ENCODE assay signal across 23 cellular contexts in the genomic region with DNA sequence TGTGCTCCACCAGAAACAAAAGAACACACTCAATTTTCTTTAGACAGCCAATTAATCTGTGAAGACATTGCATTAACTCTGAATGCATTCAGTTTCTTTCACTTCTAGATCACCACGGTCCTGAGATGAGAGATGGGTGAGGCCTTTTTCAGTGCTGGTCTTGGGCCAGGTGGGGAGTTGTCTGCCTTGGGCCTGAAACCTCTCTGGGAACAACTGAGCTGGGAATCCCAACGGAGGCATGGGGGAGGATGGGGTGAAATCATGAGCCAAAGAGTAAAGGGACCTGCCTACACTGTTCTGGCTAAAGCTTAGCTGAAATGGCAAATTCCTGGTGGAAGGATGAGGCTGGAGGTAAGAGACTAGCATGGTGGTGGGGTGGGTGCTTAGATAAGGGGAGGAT.
DNase-seq lines count a peak whose midpoint lies in the region; ATAC-seq lines count a peak whose summit lies in the region.
"Had no signal": no experiment of that assay in that cellular context is flagged by ENCODE, and none has a peak within 500 bp of the region (broad histone marks: within the 10 kb centered on the region; RNA-seq: fewer than 3 reads in every experiment).

No MANE protein-coding gene starts in this region.

- no peak overlapping the region for H3K4me3 ChIP-seq in BLaER1 treated with 17β-estradiol and CSF1 and Interleukin-3, amounts not matched to agents 10 nM and 100 nM
- H3K4me3 ChIP-seq: GM12878 had no signal

- H3K4me2 ChIP-seq in BLaER1 treated with 17β-estradiol and CSF1 and Interleukin-3, amounts not matched to agents 10 nM and 100 nM, result peak overlapping the region in 9 of 11 experiments; percentile 7 to 71 (median 44); a peak in 16 of 22 replicates

- DNase-seq in ecto neural progenitor cell (ENCODE audit: low spot score), result peak; percentile 25
- peak; percentile 57 for DNase-seq in mesenteric fat pad (ENCODE audit: low spot score)
- DNase-seq in MV-4-11 (lab: John Stamatoyannopoulos, UW), result no peak
- DNase-seq in GM19238 (ENCODE audit: insufficient read length, low spot score), result no peak
- DNase-seq: 8988T; ACHN; BE2C; C1 segment of cervical spinal cord; CD4-positive, alpha-beta memory T cell; CD4-positive, CD25-positive, alpha-beta regulatory T cell; CD8-positive, alpha-beta memory T cell; COR-L47; DMS 273 treated with DMSO at 0.1 percent for 48 hours; DMS153; DMS53; DMS79; DND-41; EL; GDM1 had no signal

- peaks cover 0 to 11% (median 7%) of the 10 kb centered on the region in 10 experiments; a peak in 12 of 20 replicates for H3K4me1 ChIP-seq in BLaER1 treated with 17β-estradiol and CSF1 and Interleukin-3, amounts not matched to agents 10 nM and 100 nM
- H3K4me1 ChIP-seq: BE2C had no signal

- ATAC-seq in GM19395 (IDR thresholded peaks at IDR 0.05; ENCODE audit: unreplicated experiment) (no peak), GM21786 (IDR thresholded peaks at IDR 0.05; ENCODE audit: unreplicated experiment) (no peak)
- ATAC-seq: GM12878 had no signal

- no peak overlapping the region for H3K27ac ChIP-seq in BLaER1 treated with 17β-estradiol and CSF1 and Interleukin-3, amounts not matched to agents 10 nM and 100 nM

- no peak overlapping the region for H3K9ac ChIP-seq in BLaER1 treated with 17β-estradiol and CSF1 and Interleukin-3, amounts not matched to agents 10 nM and 100 nM

- no peaks in the 10 kb centered on the region for H4K20me1 ChIP-seq in BLaER1 treated with 17β-estradiol and CSF1 and Interleukin-3, amounts not matched to agents 10 nM and 100 nM

- no peaks in the 10 kb centered on the region for H3K27me3 ChIP-seq in BLaER1 treated with 17β-estradiol and CSF1 and Interleukin-3, amounts not matched to agents 10 nM and 100 nM

- 0 out of 22 replicates have a peak, but pooled peaks cover 0 to 3% (median 0%) of the 10 kb centered on the region in 11 experiments for H3K36me3 ChIP-seq in BLaER1 treated with 17β-estradiol and CSF1 and Interleukin-3, amounts not matched to agents 10 nM and 100 nM
- H3K36me3 ChIP-seq: BE2C had no signal

- peaks cover 16 to 27% (median 20%) of the 10 kb centered on the region in 11 experiments for H3K9me3 ChIP-seq in BLaER1 treated with 17β-estradiol and CSF1 and Interleukin-3, amounts not matched to agents 10 nM and 100 nM (replicated peaks in 1 of 11)
- H3K9me3 ChIP-seq: BE2C had no signal

Comparison
In these comparisons a context has a peak if more than half of its experiments do, and no peak if none do; other contexts are left out.
1. DNase-seq: peak in ecto neural progenitor cell (single experiment) and mesenteric fat pad (single experiment); none in MV-4-11 (single experiment) and GM19238 (single experiment).